In the genomic region with DNA sequence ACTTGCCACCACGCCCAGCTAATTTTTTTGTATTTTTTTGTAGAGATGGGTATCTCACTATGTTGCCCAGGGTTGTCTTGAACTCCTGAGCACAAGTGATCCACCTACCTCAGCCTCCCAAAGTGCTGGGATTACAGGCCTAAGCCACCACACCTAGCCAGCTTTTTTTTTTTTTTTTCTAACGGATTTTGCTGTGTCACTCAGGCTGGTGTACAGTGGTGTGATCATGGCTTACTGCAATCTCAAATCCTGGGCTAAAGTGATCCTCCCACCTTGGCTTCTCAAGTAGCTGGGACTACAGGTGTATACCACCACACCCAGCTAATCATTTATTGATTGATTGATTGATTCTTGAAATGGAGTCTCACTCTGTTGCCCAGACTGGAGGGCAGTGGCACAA, we compare ENCODE assay signal across 2 cellular contexts.
TF ChIP-seq lines count a peak whose summit lies in the region.

No MANE protein-coding gene starts in this region.

TF ChIP-seq in HepG2, 621 proteins besides CTCF, POLR2A, EP300 and RAD21:
- TF ChIP-seq ZNF777 (CRISPR knock-in tag; IDR thresholded peaks at IDR 0.05) = no peak
- TF ChIP-seq NFE2L2 (IDR thresholded peaks at IDR 0.05; ENCODE audit: low read length) = peak; percentile 72
- TF ChIP-seq, protein P1, sequence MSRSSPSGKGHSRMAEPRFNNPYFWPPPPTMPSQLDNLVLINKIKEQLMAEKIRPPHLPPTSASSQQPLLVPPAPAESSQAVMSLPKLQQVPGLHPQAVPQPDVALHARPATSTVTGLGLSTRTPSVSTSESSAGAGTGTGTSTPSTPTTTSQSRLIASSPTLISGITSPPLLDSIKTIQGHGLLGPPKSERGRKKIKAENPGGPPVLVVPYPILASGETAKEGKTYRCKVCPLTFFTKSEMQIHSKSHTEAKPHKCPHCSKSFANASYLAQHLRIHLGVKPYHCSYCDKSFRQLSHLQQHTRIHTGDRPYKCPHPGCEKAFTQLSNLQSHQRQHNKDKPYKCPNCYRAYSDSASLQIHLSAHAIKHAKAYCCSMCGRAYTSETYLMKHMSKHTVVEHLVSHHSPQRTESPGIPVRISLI (CRISPR knock-in tag; IDR thresholded peaks at IDR 0.05; ENCODE audit: borderline replicate concordance) = peak; percentile 32; the same call in 1 of the 2 replicates
- 0 out of 2 replicates have a peak, but pooled peaks have one; percentile 7 for TF ChIP-seq SALL1 (CRISPR knock-in tag; IDR thresholded peaks at IDR 0.05)
- TF ChIP-seq ZNF441 (CRISPR knock-in tag; IDR thresholded peaks at IDR 0.05; ENCODE audit: borderline replicate concordance) = peak; percentile 42; the same call in 1 of the 2 replicates
- TF ChIP-seq AHR (CRISPR knock-in tag; IDR thresholded peaks at IDR 0.05) = no peak

TF ChIP-seq in K562, 482 proteins besides CTCF, POLR2A, EP300 and RAD21 (continues in another document):
- TF ChIP-seq HMG20A (CRISPR knock-in tag; conservative IDR thresholded peaks at IDR 0.05) (no peak), RBM22 (IDR thresholded peaks at IDR 0.05; ENCODE audit: low read depth, low read length, poor library complexity, severe bottlenecking) (no peak), PCBP2 (IDR thresholded peaks at IDR 0.05; ENCODE audit: low read depth, low read length, poor library complexity, severe bottlenecking) (no peak), EGR1 (conservative IDR thresholded peaks at IDR 0.05) (no peak), ZNF174 (CRISPR knock-in tag; IDR thresholded peaks at IDR 0.05) (no peak), SIRT6 (IDR thresholded peaks at IDR 0.05; ENCODE audit: low read depth, low read length) (no peak), CBX3 (IDR thresholded peaks at IDR 0.05; ENCODE audit: borderline replicate concordance in 1 of 2, low read length in 2 of 2) (peak in 1 of 2 experiments; percentile 43; a peak in 1 of 3 replicates), ZSCAN32 (CRISPR knock-in tag; IDR thresholded peaks at IDR 0.05) (no peak), TRIM24 (IDR thresholded peaks at IDR 0.05) (peak; percentile 84 to 90), DNMT1 (IDR thresholded peaks at IDR 0.05) (no peak), ZNF124 (CRISPR knock-in tag; IDR thresholded peaks at IDR 0.05) (no peak), EHMT2 (IDR thresholded peaks at IDR 0.05) (peak; percentile 67; the same call in 1 of the 2 replicates), PHTF2 (CRISPR knock-in tag; IDR thresholded peaks at IDR 0.05) (no peak), TAF1 (IDR thresholded peaks at IDR 0.05; ENCODE audit: control insufficient read depth, extremely low read depth, insufficient read depth, low read length, severe bottlenecking) (no peak), HDAC2 (IDR thresholded peaks at IDR 0.05) (no peak), ZNF561 (CRISPR knock-in tag; conservative IDR thresholded peaks at IDR 0.05) (no peak), MCM7 (IDR thresholded peaks at IDR 0.05) (no peak), PHF21A (IDR thresholded peaks at IDR 0.05; ENCODE audit: borderline replicate concordance, low read depth) (0 out of 2 replicates have a peak, but pooled peaks have one; percentile 72), CTBP1 (IDR thresholded peaks at IDR 0.05; ENCODE audit: borderline replicate concordance) (0 out of 2 replicates have a peak, but pooled peaks have one; percentile 12), MTA2 (IDR thresholded peaks at IDR 0.05; ENCODE audit: low read depth) (peak; percentile 11; the same call in 1 of the 2 replicates), NFE2 (IDR thresholded peaks at IDR 0.05; ENCODE audit: low read depth) (peak; percentile 94), ILF3 (IDR thresholded peaks at IDR 0.05; ENCODE audit: borderline replicate concordance) (no peak), PYGO2 (tag; IDR thresholded peaks at IDR 0.05) (peak; percentile 63; the same call in 1 of the 2 replicates), TOE1 (IDR thresholded peaks at IDR 0.05; ENCODE audit: borderline replicate concordance) (no peak), TOE1 (CRISPR knock-in tag; IDR thresholded peaks at IDR 0.05; ENCODE audit: borderline replicate concordance, low read depth) (no peak), NFXL1 (CRISPR knock-in tag; IDR thresholded peaks at IDR 0.05) (no peak), ZSCAN29 (IDR thresholded peaks at IDR 0.05) (no peak), ZNF324 (CRISPR knock-in tag; IDR thresholded peaks at IDR 0.05) (no peak), NFRKB (IDR thresholded peaks at IDR 0.05; ENCODE audit: low read depth) (peak; percentile 63), NBN (IDR thresholded peaks at IDR 0.05; ENCODE audit: low read depth) (peak; percentile 22; the same call in 1 of the 2 replicates), CCAR2 (IDR thresholded peaks at IDR 0.05; ENCODE audit: low read depth, low read length) (no peak), TRIM28 (IDR thresholded peaks at IDR 0.05) (peak; percentile 30; the same call in 1 of the 2 replicates), RCOR1 (IDR thresholded peaks at IDR 0.05; ENCODE audit: borderline replicate concordance in 1 of 2, low read depth in 2 of 2, low read length in 2 of 2) (peak in 1 of 2 experiments; percentile 29; a peak in 1 of 4 replicates), ZNF830 (CRISPR knock-in tag; IDR thresholded peaks at IDR 0.05) (no peak)
- TF ChIP-seq, protein P2, sequence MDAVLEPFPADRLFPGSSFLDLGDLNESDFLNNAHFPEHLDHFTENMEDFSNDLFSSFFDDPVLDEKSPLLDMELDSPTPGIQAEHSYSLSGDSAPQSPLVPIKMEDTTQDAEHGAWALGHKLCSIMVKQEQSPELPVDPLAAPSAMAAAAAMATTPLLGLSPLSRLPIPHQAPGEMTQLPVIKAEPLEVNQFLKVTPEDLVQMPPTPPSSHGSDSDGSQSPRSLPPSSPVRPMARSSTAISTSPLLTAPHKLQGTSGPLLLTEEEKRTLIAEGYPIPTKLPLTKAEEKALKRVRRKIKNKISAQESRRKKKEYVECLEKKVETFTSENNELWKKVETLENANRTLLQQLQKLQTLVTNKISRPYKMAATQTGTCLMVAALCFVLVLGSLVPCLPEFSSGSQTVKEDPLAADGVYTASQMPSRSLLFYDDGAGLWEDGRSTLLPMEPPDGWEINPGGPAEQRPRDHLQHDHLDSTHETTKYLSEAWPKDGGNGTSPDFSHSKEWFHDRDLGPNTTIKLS (IDR thresholded peaks at IDR 0.05; ENCODE audit: borderline replicate concordance, low read depth) = no peak
- TF ChIP-seq, protein P3, sequence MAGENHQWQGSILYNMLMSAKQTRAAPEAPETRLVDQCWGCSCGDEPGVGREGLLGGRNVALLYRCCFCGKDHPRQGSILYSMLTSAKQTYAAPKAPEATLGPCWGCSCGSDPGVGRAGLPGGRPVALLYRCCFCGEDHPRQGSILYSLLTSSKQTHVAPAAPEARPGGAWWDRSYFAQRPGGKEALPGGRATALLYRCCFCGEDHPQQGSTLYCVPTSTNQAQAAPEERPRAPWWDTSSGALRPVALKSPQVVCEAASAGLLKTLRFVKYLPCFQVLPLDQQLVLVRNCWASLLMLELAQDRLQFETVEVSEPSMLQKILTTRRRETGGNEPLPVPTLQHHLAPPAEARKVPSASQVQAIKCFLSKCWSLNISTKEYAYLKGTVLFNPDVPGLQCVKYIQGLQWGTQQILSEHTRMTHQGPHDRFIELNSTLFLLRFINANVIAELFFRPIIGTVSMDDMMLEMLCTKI (IDR thresholded peaks at IDR 0.05; ENCODE audit: partially characterized antibody) = no peak
- TF ChIP-seq, protein P4, sequence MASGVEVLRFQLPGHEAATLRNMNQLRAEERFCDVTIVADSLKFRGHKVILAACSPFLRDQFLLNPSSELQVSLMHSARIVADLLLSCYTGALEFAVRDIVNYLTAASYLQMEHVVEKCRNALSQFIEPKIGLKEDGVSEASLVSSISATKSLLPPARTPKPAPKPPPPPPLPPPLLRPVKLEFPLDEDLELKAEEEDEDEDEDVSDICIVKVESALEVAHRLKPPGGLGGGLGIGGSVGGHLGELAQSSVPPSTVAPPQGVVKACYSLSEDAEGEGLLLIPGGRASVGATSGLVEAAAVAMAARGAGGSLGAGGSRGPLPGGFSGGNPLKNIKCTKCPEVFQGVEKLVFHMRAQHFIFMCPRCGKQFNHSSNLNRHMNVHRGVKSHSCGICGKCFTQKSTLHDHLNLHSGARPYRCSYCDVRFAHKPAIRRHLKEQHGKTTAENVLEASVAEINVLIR (CRISPR knock-in tag; IDR thresholded peaks at IDR 0.05) = no peak
- TF ChIP-seq, protein P5, sequence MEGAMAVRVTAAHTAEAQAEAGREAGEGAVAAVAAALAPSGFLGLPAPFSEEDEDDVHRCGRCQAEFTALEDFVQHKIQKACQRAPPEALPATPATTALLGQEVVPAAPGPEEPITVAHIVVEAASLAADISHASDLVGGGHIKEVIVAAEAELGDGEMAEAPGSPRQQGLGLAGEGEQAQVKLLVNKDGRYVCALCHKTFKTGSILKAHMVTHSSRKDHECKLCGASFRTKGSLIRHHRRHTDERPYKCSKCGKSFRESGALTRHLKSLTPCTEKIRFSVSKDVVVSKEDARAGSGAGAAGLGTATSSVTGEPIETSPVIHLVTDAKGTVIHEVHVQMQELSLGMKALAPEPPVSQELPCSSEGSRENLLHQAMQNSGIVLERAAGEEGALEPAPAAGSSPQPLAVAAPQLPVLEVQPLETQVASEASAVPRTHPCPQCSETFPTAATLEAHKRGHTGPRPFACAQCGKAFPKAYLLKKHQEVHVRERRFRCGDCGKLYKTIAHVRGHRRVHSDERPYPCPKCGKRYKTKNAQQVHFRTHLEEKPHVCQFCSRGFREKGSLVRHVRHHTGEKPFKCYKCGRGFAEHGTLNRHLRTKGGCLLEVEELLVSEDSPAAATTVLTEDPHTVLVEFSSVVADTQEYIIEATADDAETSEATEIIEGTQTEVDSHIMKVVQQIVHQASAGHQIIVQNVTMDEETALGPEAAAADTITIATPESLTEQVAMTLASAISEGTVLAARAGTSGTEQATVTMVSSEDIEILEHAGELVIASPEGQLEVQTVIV (CRISPR knock-in tag; IDR thresholded peaks at IDR 0.05; ENCODE audit: borderline replicate concordance) = no peak
- TF ChIP-seq, protein P6, sequence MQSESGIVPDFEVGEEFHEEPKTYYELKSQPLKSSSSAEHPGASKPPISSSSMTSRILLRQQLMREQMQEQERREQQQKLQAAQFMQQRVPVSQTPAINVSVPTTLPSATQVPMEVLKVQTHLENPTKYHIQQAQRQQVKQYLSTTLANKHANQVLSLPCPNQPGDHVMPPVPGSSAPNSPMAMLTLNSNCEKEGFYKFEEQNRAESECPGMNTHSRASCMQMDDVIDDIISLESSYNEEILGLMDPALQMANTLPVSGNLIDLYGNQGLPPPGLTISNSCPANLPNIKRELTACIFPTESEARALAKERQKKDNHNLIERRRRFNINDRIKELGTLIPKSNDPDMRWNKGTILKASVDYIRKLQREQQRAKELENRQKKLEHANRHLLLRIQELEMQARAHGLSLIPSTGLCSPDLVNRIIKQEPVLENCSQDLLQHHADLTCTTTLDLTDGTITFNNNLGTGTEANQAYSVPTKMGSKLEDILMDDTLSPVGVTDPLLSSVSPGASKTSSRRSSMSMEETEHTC (IDR thresholded peaks at IDR 0.05) = no peak
- TF ChIP-seq, protein P7, sequence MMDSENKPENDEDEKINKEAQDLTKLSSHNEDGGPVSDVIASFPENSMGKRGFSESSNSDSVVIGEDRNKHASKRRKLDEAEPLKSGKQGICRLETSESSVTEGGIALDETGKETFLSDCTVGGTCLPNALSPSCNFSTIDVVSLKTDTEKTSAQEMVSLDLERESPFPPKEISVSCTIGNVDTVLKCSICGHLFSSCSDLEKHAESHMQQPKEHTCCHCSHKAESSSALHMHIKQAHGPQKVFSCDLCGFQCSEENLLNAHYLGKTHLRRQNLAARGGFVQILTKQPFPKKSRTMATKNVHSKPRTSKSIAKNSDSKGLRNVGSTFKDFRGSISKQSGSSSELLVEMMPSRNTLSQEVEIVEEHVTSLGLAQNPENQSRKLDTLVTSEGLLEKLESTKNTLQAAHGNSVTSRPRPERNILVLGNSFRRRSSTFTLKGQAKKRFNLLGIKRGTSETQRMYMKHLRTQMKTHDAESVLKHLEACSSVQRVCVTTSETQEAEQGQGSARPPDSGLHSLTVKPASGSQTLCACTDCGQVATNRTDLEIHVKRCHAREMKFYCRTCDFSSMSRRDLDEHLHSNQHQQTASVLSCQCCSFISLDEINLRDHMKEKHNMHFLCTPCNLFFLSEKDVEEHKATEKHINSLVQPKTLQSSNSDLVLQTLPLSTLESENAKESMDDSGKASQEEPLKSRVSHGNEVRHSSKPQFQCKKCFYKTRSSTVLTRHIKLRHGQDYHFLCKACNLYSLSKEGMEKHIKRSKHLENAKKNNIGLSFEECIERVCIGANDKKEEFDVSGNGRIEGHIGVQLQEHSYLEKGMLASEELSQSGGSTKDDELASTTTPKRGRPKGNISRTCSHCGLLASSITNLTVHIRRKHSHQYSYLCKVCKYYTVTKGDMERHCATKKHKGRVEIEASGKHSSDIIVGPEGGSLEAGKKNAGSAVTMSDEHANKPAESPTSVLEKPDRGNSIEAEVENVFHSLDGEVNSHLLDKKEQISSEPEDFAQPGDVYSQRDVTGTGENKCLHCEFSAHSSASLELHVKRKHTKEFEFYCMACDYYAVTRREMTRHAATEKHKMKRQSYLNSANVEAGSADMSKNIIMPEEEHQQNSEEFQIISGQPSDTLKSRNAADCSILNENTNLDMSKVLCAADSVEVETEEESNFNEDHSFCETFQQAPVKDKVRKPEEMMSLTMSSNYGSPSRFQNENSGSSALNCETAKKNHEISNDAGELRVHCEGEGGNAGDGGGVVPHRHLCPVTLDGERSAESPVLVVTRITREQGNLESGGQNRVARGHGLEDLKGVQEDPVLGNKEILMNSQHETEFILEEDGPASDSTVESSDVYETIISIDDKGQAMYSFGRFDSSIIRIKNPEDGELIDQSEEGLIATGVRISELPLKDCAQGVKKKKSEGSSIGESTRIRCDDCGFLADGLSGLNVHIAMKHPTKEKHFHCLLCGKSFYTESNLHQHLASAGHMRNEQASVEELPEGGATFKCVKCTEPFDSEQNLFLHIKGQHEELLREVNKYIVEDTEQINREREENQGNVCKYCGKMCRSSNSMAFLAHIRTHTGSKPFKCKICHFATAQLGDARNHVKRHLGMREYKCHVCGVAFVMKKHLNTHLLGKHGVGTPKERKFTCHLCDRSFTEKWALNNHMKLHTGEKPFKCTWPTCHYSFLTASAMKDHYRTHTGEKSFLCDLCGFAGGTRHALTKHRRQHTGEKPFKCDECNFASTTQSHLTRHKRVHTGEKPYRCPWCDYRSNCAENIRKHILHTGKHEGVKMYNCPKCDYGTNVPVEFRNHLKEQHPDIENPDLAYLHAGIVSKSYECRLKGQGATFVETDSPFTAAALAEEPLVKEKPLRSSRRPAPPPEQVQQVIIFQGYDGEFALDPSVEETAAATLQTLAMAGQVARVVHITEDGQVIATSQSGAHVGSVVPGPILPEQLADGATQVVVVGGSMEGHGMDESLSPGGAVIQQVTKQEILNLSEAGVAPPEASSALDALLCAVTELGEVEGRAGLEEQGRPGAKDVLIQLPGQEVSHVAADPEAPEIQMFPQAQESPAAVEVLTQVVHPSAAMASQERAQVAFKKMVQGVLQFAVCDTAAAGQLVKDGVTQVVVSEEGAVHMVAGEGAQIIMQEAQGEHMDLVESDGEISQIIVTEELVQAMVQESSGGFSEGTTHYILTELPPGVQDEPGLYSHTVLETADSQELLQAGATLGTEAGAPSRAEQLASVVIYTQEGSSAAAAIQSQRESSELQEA (IDR thresholded peaks at IDR 0.05; ENCODE audit: low read depth) = no peak
- TF ChIP-seq, protein P8, sequence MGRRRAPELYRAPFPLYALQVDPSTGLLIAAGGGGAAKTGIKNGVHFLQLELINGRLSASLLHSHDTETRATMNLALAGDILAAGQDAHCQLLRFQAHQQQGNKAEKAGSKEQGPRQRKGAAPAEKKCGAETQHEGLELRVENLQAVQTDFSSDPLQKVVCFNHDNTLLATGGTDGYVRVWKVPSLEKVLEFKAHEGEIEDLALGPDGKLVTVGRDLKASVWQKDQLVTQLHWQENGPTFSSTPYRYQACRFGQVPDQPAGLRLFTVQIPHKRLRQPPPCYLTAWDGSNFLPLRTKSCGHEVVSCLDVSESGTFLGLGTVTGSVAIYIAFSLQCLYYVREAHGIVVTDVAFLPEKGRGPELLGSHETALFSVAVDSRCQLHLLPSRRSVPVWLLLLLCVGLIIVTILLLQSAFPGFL (CRISPR knock-in tag; IDR thresholded peaks at IDR 0.05) = no peak
